13 cellular contexts compared by ENCODE assay signal in the genomic region with DNA sequence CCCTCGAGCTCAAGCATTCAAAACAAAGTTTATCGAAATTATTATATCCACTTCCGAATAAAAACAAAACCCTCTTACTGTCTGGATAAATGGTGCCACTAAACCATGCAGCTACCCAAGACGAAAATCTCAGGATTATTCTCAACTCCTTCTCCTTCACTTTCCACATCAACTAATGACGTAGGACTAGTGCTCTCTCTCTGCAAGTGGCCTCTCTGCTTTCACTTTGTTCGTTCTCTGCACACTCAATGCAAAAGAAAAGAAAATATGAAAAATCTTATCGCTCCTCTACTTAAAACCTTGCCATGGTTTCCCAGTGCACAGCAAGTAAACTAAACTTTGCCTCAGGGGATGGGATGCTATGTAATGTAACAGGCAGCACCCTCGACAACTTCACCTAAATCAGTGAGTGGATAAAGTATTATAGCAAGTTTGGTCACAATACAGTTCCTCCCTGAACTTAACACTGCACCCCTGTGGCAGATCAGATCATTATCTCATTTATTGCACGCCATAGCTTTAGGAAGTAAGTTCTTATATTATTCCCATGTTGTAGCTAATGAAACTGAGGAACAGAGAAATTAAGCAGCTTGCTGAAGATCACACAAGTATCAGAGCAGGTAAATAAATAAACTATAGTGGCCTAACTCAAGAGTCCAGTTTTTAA.
DNase-seq lines count a peak whose midpoint lies in the region; ATAC-seq, FAIRE-seq and TF ChIP-seq lines count a peak whose summit lies in the region.
"Had no signal": no experiment of that assay in that cellular context is flagged by ENCODE, and none has a peak within 500 bp of the region (broad histone marks: within the 10 kb centered on the region; RNA-seq: fewer than 3 reads in every experiment).

No MANE protein-coding gene starts in this region.

- H3K4me3 ChIP-seq in small intestine (ENCODE audit: low read depth in 1 of 2, low read length in 2 of 2): no peak overlapping the region
- H3K4me3 ChIP-seq: BLaER1 treated with 17β-estradiol and CSF1 and Interleukin-3, amounts not matched to agents 10 nM and 100 nM; GM23248 had no signal

- H3K4me1 Mint-ChIP-seq in stimulated activated naive CD8-positive, alpha-beta T cell treated with anti-CD3 and anti-CD28 coated beads, Interleukin-15, Interleukin-2, amounts not matched to agents 100 ng/mL and 50 ng/mL, for 24 hours (ENCODE audit: low read depth): peaks cover 8% of the 10 kb centered on the region
- peaks cover 7% of the 10 kb centered on the region for H3K4me1 Mint-ChIP-seq in activated T-helper 17 cell treated with anti-CD3 and anti-CD28 coated beads, Interleukin-2, amount 50 U/mL, for 72 hours

- no peaks in the 10 kb centered on the region for H3K4me1 ChIP-seq in small intestine (ENCODE audit: control insufficient read depth in 2 of 2, insufficient read depth in 1 of 2, low read depth in 1 of 2, low read length in 1 of 2)
- H3K4me1 ChIP-seq: BLaER1 treated with 17β-estradiol and CSF1 and Interleukin-3, amounts not matched to agents 10 nM and 100 nM had no signal

- peak; percentile 8; the same call in 1 of the 2 replicates for TF ChIP-seq CTCF in LNCAP (IDR thresholded peaks at IDR 0.05)

- no peaks in the 10 kb centered on the region for H3K27me3 Mint-ChIP-seq in stimulated activated naive CD8-positive, alpha-beta T cell treated with anti-CD3 and anti-CD28 coated beads, Interleukin-15, Interleukin-2, amounts not matched to agents 100 ng/mL and 50 ng/mL, for 24 hours
- no peaks in the 10 kb centered on the region for H3K27me3 Mint-ChIP-seq in activated T-helper 17 cell treated with anti-CD3 and anti-CD28 coated beads, Interleukin-2, amount 50 U/mL, for 72 hours
- H3K27me3 Mint-ChIP-seq: activated T-cell treated with anti-CD3 and anti-CD28 coated beads, Interleukin-2, amount 50 U/mL, for 24 hours had no signal

- H3K27ac Mint-ChIP-seq in stimulated activated naive CD8-positive, alpha-beta T cell treated with anti-CD3 and anti-CD28 coated beads, Interleukin-15, Interleukin-2, amounts not matched to agents 100 ng/mL and 50 ng/mL, for 24 hours: no peak overlapping the region
- no peak overlapping the region for H3K27ac Mint-ChIP-seq in activated T-helper 17 cell treated with anti-CD3 and anti-CD28 coated beads, Interleukin-2, amount 50 U/mL, for 72 hours
- H3K27ac Mint-ChIP-seq: activated T-cell treated with anti-CD3 and anti-CD28 coated beads, Interleukin-2, amount 50 U/mL, for 24 hours had no signal

- no peak for ATAC-seq in stimulated activated naive CD8-positive, alpha-beta T cell treated with anti-CD3 and anti-CD28 coated beads, Interleukin-15, Interleukin-2, amounts not matched to agents 100 U/mL and 50 U/mL, for 24 hours
- ATAC-seq in activated T-helper 17 cell treated with anti-CD3 and anti-CD28 coated beads, Interleukin-2, amount 50 U/mL, for 72 hours (replicated peaks): no peak
- no peak for ATAC-seq in Right ventricle myocardium superior (ENCODE audit: poor library complexity)

- no peaks in the 10 kb centered on the region for H3K36me3 ChIP-seq in small intestine (ENCODE audit: control insufficient read depth in 2 of 2, insufficient read depth in 2 of 2, low read length in 2 of 2)
- H3K36me3 ChIP-seq: BLaER1 treated with 17β-estradiol and CSF1 and Interleukin-3, amounts not matched to agents 10 nM and 100 nM had no signal

- no peaks in the 10 kb centered on the region for H3K9me3 Mint-ChIP-seq in stimulated activated naive CD8-positive, alpha-beta T cell treated with anti-CD3 and anti-CD28 coated beads, Interleukin-15, Interleukin-2, amounts not matched to agents 100 ng/mL and 50 ng/mL, for 24 hours
- no peaks in the 10 kb centered on the region for H3K9me3 Mint-ChIP-seq in activated T-helper 17 cell treated with anti-CD3 and anti-CD28 coated beads, Interleukin-2, amount 50 U/mL, for 72 hours
- H3K9me3 Mint-ChIP-seq: activated T-cell treated with anti-CD3 and anti-CD28 coated beads, Interleukin-2, amount 50 U/mL, for 24 hours had no signal

- H3K4me3 Mint-ChIP-seq in stimulated activated naive CD8-positive, alpha-beta T cell treated with anti-CD3 and anti-CD28 coated beads, Interleukin-15, Interleukin-2, amounts not matched to agents 100 ng/mL and 50 ng/mL, for 24 hours: peak overlapping the region; percentile 44
- H3K4me3 Mint-ChIP-seq in activated T-helper 17 cell treated with anti-CD3 and anti-CD28 coated beads, Interleukin-2, amount 50 U/mL, for 72 hours: peak overlapping the region; percentile 31
- H3K4me3 Mint-ChIP-seq: activated T-cell treated with anti-CD3 and anti-CD28 coated beads, Interleukin-2, amount 50 U/mL, for 24 hours had no signal

- intact Hi-C loops in Right ventricle myocardium superior (cut with DNase I): no loop called here

- FAIRE-seq in small intestine (lab: Jason Lieb, UNC): no peak

- no peaks in the 10 kb centered on the region for H3K27me3 ChIP-seq in small intestine (ENCODE audit: control insufficient read depth in 2 of 2, insufficient read depth in 2 of 2, low read length in 2 of 2)
- H3K27me3 ChIP-seq: BLaER1 treated with 17β-estradiol and CSF1 and Interleukin-3, amounts not matched to agents 10 nM and 100 nM had no signal

- no peak for DNase-seq in stimulated activated naive CD8-positive, alpha-beta T cell treated with anti-CD3 and anti-CD28 coated beads, Interleukin-15, Interleukin-2, amounts not matched to agents 100 U/mL and 50 U/mL, for 24 hours
- no peak for DNase-seq in stimulated activated CD4-positive, alpha-beta T cell treated with anti-CD3 and anti-CD28 coated beads, Interleukin-2, amount 100 ng/mL, for 24 hours
- DNase-seq in NCI-H2171 (lab: John Stamatoyannopoulos, UW) (no peak), small intestine (no peak), Right ventricle myocardium superior (no peak)
- DNase-seq: activated T-cell treated with anti-CD3 and anti-CD28 coated beads, Interleukin-2, amount 50 U/mL, for 24 hours; GM23248; IMR-90 had no signal

- WGBS in small intestine, 3 donors: 86 to 88% (median 88%) methylated on average over 9 of the region's 9 CpGs

- H3K36me3 Mint-ChIP-seq in stimulated activated naive CD8-positive, alpha-beta T cell treated with anti-CD3 and anti-CD28 coated beads, Interleukin-15, Interleukin-2, amounts not matched to agents 100 ng/mL and 50 ng/mL, for 24 hours (ENCODE audit: low read depth): no peaks in the 10 kb centered on the region
- no peaks in the 10 kb centered on the region for H3K36me3 Mint-ChIP-seq in activated T-helper 17 cell treated with anti-CD3 and anti-CD28 coated beads, Interleukin-2, amount 50 U/mL, for 72 hours (ENCODE audit: low read depth)

- no peak overlapping the region for H3K27ac ChIP-seq in small intestine (ENCODE audit: low read depth in 1 of 2, low read length in 1 of 2)
- H3K27ac ChIP-seq: BLaER1 treated with 17β-estradiol and CSF1 and Interleukin-3, amounts not matched to agents 10 nM and 100 nM; GM23248; RWPE1 had no signal

- no peaks in the 10 kb centered on the region for H3K9me3 ChIP-seq in small intestine (ENCODE audit: control insufficient read depth, low read depth)
